ENCODE assay signal across 1 cellular context in the genomic region with DNA sequence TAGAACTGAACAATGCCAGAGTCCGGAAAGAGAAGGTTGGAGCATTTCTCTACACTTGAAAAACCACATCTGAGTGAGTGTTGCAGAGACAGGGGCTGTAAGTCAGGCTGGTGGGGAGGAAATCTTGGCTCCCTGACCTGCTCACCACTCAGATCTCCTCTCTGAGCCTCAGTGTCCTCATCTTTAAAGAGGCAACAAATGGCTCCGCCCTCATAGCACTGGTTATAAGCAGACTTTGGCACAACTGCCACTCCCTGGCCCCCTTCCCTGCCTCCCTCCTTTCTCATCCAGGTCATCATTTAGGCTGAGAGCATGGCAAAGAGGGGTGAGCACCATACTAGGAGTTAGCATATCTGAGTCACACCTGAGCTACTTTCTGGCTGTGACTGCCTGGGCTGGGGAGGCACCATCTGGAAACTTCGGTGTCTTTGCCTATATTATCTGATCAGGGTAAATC.
TF ChIP-seq lines count a peak whose summit lies in the region.

No MANE protein-coding gene starts in this region.

TF ChIP-seq in HEK293T, 16 proteins besides CTCF, POLR2A, EP300 and RAD21 (continued from another document):
- no peak for TF ChIP-seq ELF4 (IDR thresholded peaks at IDR 0.05)
- no peak for TF ChIP-seq HDGF (IDR thresholded peaks at IDR 0.05; ENCODE audit: borderline replicate concordance)
- TF ChIP-seq ARNT (IDR thresholded peaks at IDR 0.05) = no peak
- TF ChIP-seq FOXK2 (IDR thresholded peaks at IDR 0.05) = no peak
- TF ChIP-seq L3MBTL2 (conservative IDR thresholded peaks at IDR 0.05) = no peak
